In the genomic region with DNA sequence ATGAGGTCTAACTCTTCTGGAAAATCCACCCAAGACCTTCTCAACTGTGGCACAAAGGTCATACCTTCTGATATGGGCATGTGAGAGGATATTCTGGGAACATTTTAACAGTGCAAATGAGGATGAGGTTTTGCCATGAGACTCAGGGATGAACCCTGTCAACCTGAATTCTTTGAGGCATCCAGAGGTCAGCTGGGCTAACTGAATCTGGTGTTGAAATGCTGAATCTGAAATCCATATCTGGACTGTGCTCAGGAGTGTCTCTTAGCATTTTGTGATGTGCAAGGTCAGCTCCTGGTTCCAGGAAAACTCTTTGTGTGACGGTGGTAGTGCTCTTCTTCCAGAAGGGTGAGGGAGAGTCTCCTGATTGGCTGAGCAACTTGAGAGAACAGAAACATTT, we compare ENCODE assay signal across 19 cellular contexts.
DNase-seq lines count a peak whose midpoint lies in the region; ATAC-seq and TF ChIP-seq lines count a peak whose summit lies in the region.
"Had no signal": no experiment of that assay in that cellular context is flagged by ENCODE, and none has a peak within 500 bp of the region (broad histone marks: within the 10 kb centered on the region; RNA-seq: fewer than 3 reads in every experiment).

No MANE protein-coding gene starts in this region.

- H3K79me2 ChIP-seq in mammary epithelial cell (ENCODE audit: insufficient read depth, low read length) = no peaks in the 10 kb centered on the region
- no peaks in the 10 kb centered on the region for H3K79me2 ChIP-seq in GM23338 (replicated peaks; ENCODE audit: insufficient read depth)

- H3K27ac Mint-ChIP-seq in MCF 10A (ENCODE audit: low read depth, unreplicated experiment) (peak overlapping the region; percentile 1), GM23338 (no peak overlapping the region), nephron progenitor cell (peak overlapping the region; percentile 27)
- H3K27ac Mint-ChIP-seq: B cell; CD4-positive, alpha-beta T cell; CD8-positive, alpha-beta T cell had no signal

- no peaks in the 10 kb centered on the region for H3K36me3 Mint-ChIP-seq in MCF 10A (ENCODE audit: insufficient read depth, unreplicated experiment)
- H3K36me3 Mint-ChIP-seq in GM23338 (ENCODE audit: low read depth) = 0 out of 3 replicates have a peak, but pooled peaks cover 6% of the 10 kb centered on the region
- peaks cover 8% of the 10 kb centered on the region for H3K36me3 Mint-ChIP-seq in nephron progenitor cell (ENCODE audit: low read depth)
- H3K36me3 Mint-ChIP-seq: CD8-positive, alpha-beta T cell had no signal

- intact Hi-C loops in MCF 10A (cut with micrococcal nuclease) = no loop called here
- intact Hi-C loops in mammary epithelial cell (cut with micrococcal nuclease) = loop anchor here (10.0 kb wide), 1 partner anchor 128 kb away; no protein-coding TSS in a partner anchor
- intact Hi-C loops in left lung (cut with DNase I) = no loop called here

- DNase-seq in MCF 10A (ENCODE audit: unreplicated experiment) = no peak
- no peak for DNase-seq in mammary epithelial cell
- no peak for DNase-seq in GM23338 (ENCODE audit: low spot score)
- no peak for DNase-seq in left lobe of liver (ENCODE audit: low spot score)
- DNase-seq in nephron progenitor cell = no peak
- no peak for DNase-seq in left lung
- DNase-seq: AML-193; Caco-2; Calu3; CD4-positive, alpha-beta T cell; CD8-positive, alpha-beta T cell; DMS79 treated with DMSO at 0.1 percent for 48 hours; GF-D8 had no signal

- no peak overlapping the region for H2AFZ ChIP-seq in mammary epithelial cell (ENCODE audit: low read depth, low read length)
- H2AFZ ChIP-seq in GM23338 = peak overlapping the region; percentile 75; the same call in 1 of the 2 replicates

- H3K27ac ChIP-seq in mammary epithelial cell (ENCODE audit: insufficient read depth, low read depth, low read length) = no peak overlapping the region
- no peak overlapping the region for H3K27ac ChIP-seq in GM23338 (ENCODE audit: low read depth)
- no peak overlapping the region for H3K27ac ChIP-seq in left lung
- H3K27ac ChIP-seq: 22Rv1; A549; BLaER1 treated with 17β-estradiol and CSF1 and Interleukin-3, amounts not matched to agents 10 nM and 100 nM; C4-2B had no signal

- in situ Hi-C loops in mammary epithelial cell (cut with MboI; ENCODE audit: low sequenced_read_pairs in 2 of 2) = no loop called here

- peaks cover 14% of the 10 kb centered on the region for H3K4me1 ChIP-seq in mammary epithelial cell (ENCODE audit: insufficient read depth, low read length)
- no peaks in the 10 kb centered on the region for H3K4me1 ChIP-seq in GM23338 (ENCODE audit: insufficient read depth)
- no peaks in the 10 kb centered on the region for H3K4me1 ChIP-seq in left lung
- H3K4me1 ChIP-seq: A549, Caco-2 had no signal

- H3K4me3 Mint-ChIP-seq in MCF 10A (ENCODE audit: unreplicated experiment) (no peak overlapping the region), GM23338 (no peak overlapping the region), nephron progenitor cell (no peak overlapping the region)
- H3K4me3 Mint-ChIP-seq: B cell; CD4-positive, alpha-beta T cell; CD8-positive, alpha-beta T cell had no signal

- H3K4me2 ChIP-seq in mammary epithelial cell (ENCODE audit: insufficient read depth, low read depth, low read length) (no peak overlapping the region), GM23338 (no peak overlapping the region)
- H3K4me2 ChIP-seq: A549; BLaER1 treated with 17β-estradiol and CSF1 and Interleukin-3, amounts not matched to agents 10 nM and 100 nM had no signal

- CTCF ChIA-PET in MCF 10A (lab: Yijun Ruan, JAX) = no interaction called here
- CTCF ChIA-PET in mammary epithelial cell (lab: Charles Lee; ENCODE audit: low non-redundant PET) = no interaction called here

- no peaks in the 10 kb centered on the region for H3F3A ChIP-seq in GM23338 (replicated peaks; ENCODE audit: low read depth)

- no peak for ATAC-seq in GM23338
- peak; percentile 68 for ATAC-seq in left lobe of liver
- ATAC-seq in left lung = no peak
- ATAC-seq in HG02678 (IDR thresholded peaks at IDR 0.05; ENCODE audit: unreplicated experiment) = no peak
- ATAC-seq: A549; CD8-positive, alpha-beta T cell had no signal

- no peak overlapping the region for H3K4me3 ChIP-seq in mammary epithelial cell (replicated peaks in 1 of 3; ENCODE audit: insufficient read depth in 1 of 3, low read depth in 2 of 3, low read length in 3 of 3)
- H3K4me3 ChIP-seq in GM23338 = no peak overlapping the region
- H3K4me3 ChIP-seq in left lung = no peak overlapping the region
- H3K4me3 ChIP-seq: A549; BLaER1 treated with 17β-estradiol and CSF1 and Interleukin-3, amounts not matched to agents 10 nM and 100 nM had no signal

- dilution Hi-C loops in mammary epithelial cell (cut with HindIII; ENCODE audit: low sequenced_read_pairs) = no loop called here

- H3K27me3 Mint-ChIP-seq in MCF 10A (ENCODE audit: insufficient read depth, unreplicated experiment) (no peaks in the 10 kb centered on the region), GM23338 (ENCODE audit: insufficient read depth, low read depth, poor library complexity) (peaks cover 5% of the 10 kb centered on the region), nephron progenitor cell (ENCODE audit: low read depth, poor library complexity) (peaks cover 2% of the 10 kb centered on the region)
- H3K27me3 Mint-ChIP-seq: B cell had no signal

- POLR2A ChIA-PET in MCF 10A (lab: Yijun Ruan, JAX) = interaction anchor here (0.9 to 1.2 kb wide), 2 partner anchors 18 kb away, joined by 3 to 6 read pairs; no protein-coding TSS in a partner anchor

- H3K27me3 ChIP-seq in mammary epithelial cell (ENCODE audit: insufficient read depth, low read length) = no peaks in the 10 kb centered on the region
- H3K27me3 ChIP-seq in GM23338 (ENCODE audit: insufficient read depth) = no peaks in the 10 kb centered on the region
- no peaks in the 10 kb centered on the region for H3K27me3 ChIP-seq in left lung
- H3K27me3 ChIP-seq: BLaER1 treated with 17β-estradiol and CSF1 and Interleukin-3, amounts not matched to agents 10 nM and 100 nM had no signal

- H3K9me2 ChIP-seq in GM23338 (ENCODE audit: insufficient read depth) = peaks cover 4% of the 10 kb centered on the region; the same call in 1 of the 2 replicates

- H3K9me3 ChIP-seq in mammary epithelial cell (replicated peaks; ENCODE audit: insufficient read depth, low read length) (no peaks in the 10 kb centered on the region), left lung (no peaks in the 10 kb centered on the region)
- H3K9me3 ChIP-seq: A549; BLaER1 treated with 17β-estradiol and CSF1 and Interleukin-3, amounts not matched to agents 10 nM and 100 nM; Caco-2 had no signal

- no peak for TF ChIP-seq CTCF in MCF 10A (IDR thresholded peaks at IDR 0.05; ENCODE audit: unreplicated experiment)
- no peak for TF ChIP-seq CTCF in mammary epithelial cell (conservative IDR thresholded peaks at IDR 0.05 in 1 of 2, IDR thresholded peaks at IDR 0.05 in 1 of 2; ENCODE audit: extremely low read depth in 1 of 2, insufficient read depth in 1 of 2, low read depth in 1 of 2, low read length in 2 of 2)
- no peak for TF ChIP-seq CTCF in GM23338 (conservative IDR thresholded peaks at IDR 0.05; ENCODE audit: low read depth in 2 of 2)
- no peak for TF ChIP-seq CTCF in nephron progenitor cell (IDR thresholded peaks at IDR 0.05)
- no peak for TF ChIP-seq CTCF in left lung (IDR thresholded peaks at IDR 0.05)

- WGBS in mammary epithelial cell (ENCODE audit: low coverage, missing lambda C conversion rate) = 73% methylated on average over 1 of the region's 1 CpG

- H3K4me1 Mint-ChIP-seq in MCF 10A (ENCODE audit: insufficient read depth, unreplicated experiment) = peaks cover 24% of the 10 kb centered on the region
- peaks cover 20% of the 10 kb centered on the region for H3K4me1 Mint-ChIP-seq in GM23338
- H3K4me1 Mint-ChIP-seq in nephron progenitor cell = peaks cover 69% of the 10 kb centered on the region
- H3K4me1 Mint-ChIP-seq: B cell had no signal

- H3K9me3 Mint-ChIP-seq in MCF 10A (ENCODE audit: unreplicated experiment) = no peaks in the 10 kb centered on the region
- H3K9me3 Mint-ChIP-seq in GM23338 = no peaks in the 10 kb centered on the region
- peaks cover 13% of the 10 kb centered on the region for H3K9me3 Mint-ChIP-seq in nephron progenitor cell

- H3K36me3 ChIP-seq in mammary epithelial cell (ENCODE audit: insufficient read depth, low read length) (no peaks in the 10 kb centered on the region), GM23338 (ENCODE audit: insufficient read depth) (no peaks in the 10 kb centered on the region), left lung (no peaks in the 10 kb centered on the region)
- H3K36me3 ChIP-seq: BLaER1 treated with 17β-estradiol and CSF1 and Interleukin-3, amounts not matched to agents 10 nM and 100 nM had no signal

- H4K20me1 ChIP-seq in mammary epithelial cell (ENCODE audit: insufficient read depth, low read length) (no peaks in the 10 kb centered on the region), GM23338 (replicated peaks; ENCODE audit: insufficient read depth) (no peaks in the 10 kb centered on the region)
- H4K20me1 ChIP-seq: BLaER1 treated with 17β-estradiol and CSF1 and Interleukin-3, amounts not matched to agents 10 nM and 100 nM had no signal

- H3K9ac ChIP-seq in mammary epithelial cell (ENCODE audit: insufficient read depth, low read length) = no peak overlapping the region
- H3K9ac ChIP-seq: BLaER1 treated with 17β-estradiol and CSF1 and Interleukin-3, amounts not matched to agents 10 nM and 100 nM had no signal

- BruUV-seq in MCF 10A (replicated peaks; lab: Mats Ljungman, UMichigan) = no TSS peak
- no TSS peak for BruUV-seq in mammary epithelial cell (replicated peaks; lab: Mats Ljungman, UMichigan)

TF ChIP-seq in GM23338, 12 proteins besides CTCF, POLR2A, EP300 and RAD21 (continues in another document):
- TF ChIP-seq, protein P1, sequence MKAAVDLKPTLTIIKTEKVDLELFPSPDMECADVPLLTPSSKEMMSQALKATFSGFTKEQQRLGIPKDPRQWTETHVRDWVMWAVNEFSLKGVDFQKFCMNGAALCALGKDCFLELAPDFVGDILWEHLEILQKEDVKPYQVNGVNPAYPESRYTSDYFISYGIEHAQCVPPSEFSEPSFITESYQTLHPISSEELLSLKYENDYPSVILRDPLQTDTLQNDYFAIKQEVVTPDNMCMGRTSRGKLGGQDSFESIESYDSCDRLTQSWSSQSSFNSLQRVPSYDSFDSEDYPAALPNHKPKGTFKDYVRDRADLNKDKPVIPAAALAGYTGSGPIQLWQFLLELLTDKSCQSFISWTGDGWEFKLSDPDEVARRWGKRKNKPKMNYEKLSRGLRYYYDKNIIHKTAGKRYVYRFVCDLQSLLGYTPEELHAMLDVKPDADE (IDR thresholded peaks at IDR 0.05) = no peak
- TF ChIP-seq EZH2 (IDR thresholded peaks at IDR 0.05; ENCODE audit: low read depth, unreplicated experiment) = no peak
- no peak for TF ChIP-seq ZNF114 (CRISPR knock-in tag; IDR thresholded peaks at IDR 0.05)
